In the genomic region with DNA sequence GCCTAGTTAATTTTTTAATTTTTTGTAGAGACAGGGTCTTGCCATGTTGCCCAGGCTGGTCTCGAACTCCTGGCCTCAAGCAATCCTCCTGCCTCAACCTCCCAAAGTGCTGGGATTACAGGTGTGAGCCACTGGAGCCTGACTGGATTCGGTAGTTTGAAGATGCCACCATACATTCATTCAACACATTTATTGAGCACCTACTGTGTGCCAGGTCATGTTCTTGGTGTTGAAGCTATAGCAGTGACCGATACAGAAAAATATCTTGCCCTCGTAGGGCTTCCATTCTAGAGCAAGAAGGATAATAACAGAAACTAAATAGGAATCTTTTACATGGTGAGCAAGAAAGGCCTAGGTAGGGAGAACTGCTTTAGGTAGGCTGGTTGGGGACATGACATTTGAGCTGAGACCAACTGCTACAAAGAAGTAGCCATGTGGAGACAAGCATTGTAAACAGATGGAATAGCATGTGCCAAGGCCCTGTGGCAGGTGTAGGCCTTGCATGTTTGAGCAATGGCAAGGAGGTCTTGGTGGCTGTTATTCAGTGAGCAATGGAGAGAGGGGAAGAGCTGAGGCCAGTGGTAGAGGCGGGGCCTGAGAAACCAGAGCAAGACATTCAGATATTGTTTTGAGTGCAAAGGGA, we compare ENCODE assay signal across 24 cellular contexts. TPM values are rescaled to one million over a fixed set of nuclear protein-coding genes. Genes with fewer than 3 reads are reported as not detected.
DNase-seq lines count a peak whose midpoint lies in the region; ATAC-seq and TF ChIP-seq lines count a peak whose summit lies in the region.
"Had no signal": no experiment of that assay in that cellular context is flagged by ENCODE, and none has a peak within 500 bp of the region (broad histone marks: within the 10 kb centered on the region; RNA-seq: fewer than 3 reads in every experiment).

No MANE protein-coding gene starts in this region.

- peak overlapping the region in 3 of 4 donors; percentile 0 to 41 (median 6) for H3K4me3 Mint-ChIP-seq in CD4-positive, CD25-positive, alpha-beta regulatory T cell
- H3K4me3 Mint-ChIP-seq in HFFc6, result 0 out of 2 replicates have a peak overlapping the region, but pooled peaks have one; percentile 0
- peak overlapping the region in 4 of 5 experiments; percentile 43 to 81 (median 70) for H3K4me3 Mint-ChIP-seq in brain
- peak overlapping the region in 9 of 10 donors; percentile 26 to 83 (median 59) for H3K4me3 Mint-ChIP-seq in naive thymus-derived CD8-positive, alpha-beta T cell

- no peaks in the 10 kb centered on the region for H3K9me3 ChIP-seq in CD4-positive, CD25-positive, alpha-beta regulatory T cell (ENCODE audit: control insufficient read depth in 2 of 2, low read length in 2 of 2)
- H3K9me3 ChIP-seq in ascending aorta, result no peaks in the 10 kb centered on the region
- H3K9me3 ChIP-seq: Peyer's patch, SJCRH30 had no signal

- no peak for ATAC-seq in CD4-positive, CD25-positive, alpha-beta regulatory T cell (ENCODE audit: low read depth in 2 of 2)
- ATAC-seq in naive thymus-derived CD8-positive, alpha-beta T cell, result no peak
- ATAC-seq in HG02981 (IDR thresholded peaks at IDR 0.05; ENCODE audit: unreplicated experiment) (no peak), GM18517 (IDR thresholded peaks at IDR 0.05; ENCODE audit: unreplicated experiment) (no peak)
- ATAC-seq: esophagus mucosa, left ventricle myocardium superior had no signal

- no peak for DNase-seq in CD4-positive, CD25-positive, alpha-beta regulatory T cell
- no peak for DNase-seq in HFFc6
- DNase-seq in naive thymus-derived CD8-positive, alpha-beta T cell, result no peak
- DNase-seq in Kasumi-1 (lab: John Stamatoyannopoulos, UW), result no peak
- DNase-seq in ascending aorta (ENCODE audit: low spot score in 2 of 2), result no peak
- DNase-seq: activated CD4-positive, alpha-beta T cell treated with anti-CD3 and anti-CD28 coated beads, Interleukin-2, amount 50 U/mL, for 4 hours; activated naive CD4-positive, alpha-beta T cell; DMS153; effector CD4-positive, alpha-beta T cell; foreskin melanocyte; left ventricle myocardium superior; NCI-H1417 treated with DMSO at 0.1 percent for 48 hours; NCI-H524; NK-92 treated with Interleukin-12 subunit alpha and Interleukin-12 subunit beta, amount 100 ng/mL, for 24 hours; Peyer's patch; SJCRH30; stimulated activated CD4-positive, alpha-beta T cell treated with anti-CD3 and anti-CD28 coated beads, Interleukin-2, amount 100 ng/mL, for 48 hours; stimulated activated naive CD4-positive, alpha-beta T cell had no signal

- peaks cover 0 to 14% (median 4%) of the 10 kb centered on the region in 4 donors for H3K4me1 Mint-ChIP-seq in CD4-positive, CD25-positive, alpha-beta regulatory T cell
- H3K4me1 Mint-ChIP-seq in HFFc6 (ENCODE audit: low read depth) (peaks cover 2% of the 10 kb centered on the region), brain (peaks cover 38% of the 10 kb centered on the region)
- peaks cover 6 to 16% (median 11%) of the 10 kb centered on the region in 4 donors for H3K4me1 Mint-ChIP-seq in naive thymus-derived CD8-positive, alpha-beta T cell

- peaks cover 9% of the 10 kb centered on the region for H3K27me3 ChIP-seq in CD4-positive, CD25-positive, alpha-beta regulatory T cell (ENCODE audit: control insufficient read depth, insufficient read depth, low read length)
- no peaks in the 10 kb centered on the region for H3K27me3 ChIP-seq in ascending aorta
- H3K27me3 ChIP-seq: hepatocyte, Peyer's patch, SJCRH30 had no signal

- no peak overlapping the region for H3K4me3 ChIP-seq in CD4-positive, CD25-positive, alpha-beta regulatory T cell (ENCODE audit: low read depth, low read length)
- H3K4me3 ChIP-seq in ascending aorta, result no peak overlapping the region
- H3K4me3 ChIP-seq: hepatocyte, Peyer's patch, SJCRH30 had no signal

- POLR2A ChIA-PET in naive thymus-derived CD8-positive, alpha-beta T cell (lab: Charles Lee), result no interaction called here

- peaks cover 0 to 5% (median 0%) of the 10 kb centered on the region in 7 donors for H3K9me3 Mint-ChIP-seq in CD4-positive, CD25-positive, alpha-beta regulatory T cell
- H3K9me3 Mint-ChIP-seq in HFFc6 (no peaks in the 10 kb centered on the region), brain (peaks cover 0 to 9% (median 0%) of the 10 kb centered on the region in 5 experiments)
- no peaks in the 10 kb centered on the region for H3K9me3 Mint-ChIP-seq in naive thymus-derived CD8-positive, alpha-beta T cell

- TF ChIP-seq CTCF in HFFc6 (IDR thresholded peaks at IDR 0.05), result no peak
- TF ChIP-seq CTCF in brain (conservative IDR thresholded peaks at IDR 0.05), result no peak
- no peak for TF ChIP-seq CTCF in ascending aorta (IDR thresholded peaks at IDR 0.05)

- no peak overlapping the region for H3K27ac Mint-ChIP-seq in CD4-positive, CD25-positive, alpha-beta regulatory T cell
- H3K27ac Mint-ChIP-seq in HFFc6 (no peak overlapping the region), brain (peak overlapping the region in 1 of 5 experiments; percentile 16)
- H3K27ac Mint-ChIP-seq in naive thymus-derived CD8-positive, alpha-beta T cell, result peak overlapping the region in 1 of 10 donors; percentile 13
- H3K27ac Mint-ChIP-seq: CD14-positive monocyte had no signal

- intact Hi-C loops in ascending aorta (cut with DNase I), result no loop called here

- H3K36me3 ChIP-seq in CD4-positive, CD25-positive, alpha-beta regulatory T cell (ENCODE audit: control insufficient read depth, insufficient read depth, low read length), result no peaks in the 10 kb centered on the region
- no peaks in the 10 kb centered on the region for H3K36me3 ChIP-seq in ascending aorta
- H3K36me3 ChIP-seq: Peyer's patch, SJCRH30 had no signal

- H3K27me3 Mint-ChIP-seq in CD4-positive, CD25-positive, alpha-beta regulatory T cell, result peaks cover 31% of the 10 kb centered on the region
- H3K27me3 Mint-ChIP-seq in HFFc6 (ENCODE audit: insufficient read depth) (peaks cover 4% of the 10 kb centered on the region), brain (peaks cover 30% of the 10 kb centered on the region)
- H3K27me3 Mint-ChIP-seq in naive thymus-derived CD8-positive, alpha-beta T cell, result peaks cover 11 to 44% (median 24%) of the 10 kb centered on the region in 5 donors

- H3K27ac ChIP-seq in CD4-positive, CD25-positive, alpha-beta regulatory T cell (ENCODE audit: insufficient read depth, low read length, poor library complexity, severe bottlenecking), result no peak overlapping the region
- H3K27ac ChIP-seq in ascending aorta, result no peak overlapping the region
- H3K27ac ChIP-seq: hepatocyte, Peyer's patch, SJCRH30 had no signal

- peaks cover 6% of the 10 kb centered on the region for H3K4me1 ChIP-seq in CD4-positive, CD25-positive, alpha-beta regulatory T cell (ENCODE audit: control insufficient read depth, insufficient read depth, low read length, poor library complexity, severe bottlenecking)
- H3K4me1 ChIP-seq in ascending aorta, result peaks cover 3 to 8% of the 10 kb centered on the region in 2 donors

- peaks cover 3% of the 10 kb centered on the region for H3K36me3 Mint-ChIP-seq in CD4-positive, CD25-positive, alpha-beta regulatory T cell
- H3K36me3 Mint-ChIP-seq in HFFc6 (ENCODE audit: low read depth) (no peaks in the 10 kb centered on the region), brain (no peaks in the 10 kb centered on the region)
- no peaks in the 10 kb centered on the region for H3K36me3 Mint-ChIP-seq in naive thymus-derived CD8-positive, alpha-beta T cell

RNA-seq across cellular contexts. Expression of gene MYRF, which starts 1.7 kb away (rescaled TPM):
- 0.30 TPM for total RNA-seq in CD4-positive, CD25-positive, alpha-beta regulatory T cell
- under 1 TPM in 2 of 4 donors, not detected in 2; 0.20 to 0.74 TPM for polyA plus RNA-seq in CD4-positive, CD25-positive, alpha-beta regulatory T cell
- total RNA-seq in HFFc6 (2021; fragmentation: NEBNext Ultra II Directional; extraction: Animal tissue kit (Norgen Biotek cat#: 25700)), result under 1 TPM; 0.24 to 0.67 (median 0.53) TPM
- polyA plus RNA-seq in brain (ENCODE audit: insufficient read depth, low read depth, low replicate concordance), result 70.8 TPM
- total RNA-seq in naive thymus-derived CD8-positive, alpha-beta T cell, result under 1 TPM; 0.47 to 0.68 TPM
- polyA plus RNA-seq in naive thymus-derived CD8-positive, alpha-beta T cell, result under 1 TPM in 2 of 3 donors, not detected in 1; 0.26 to 0.52 TPM
- total RNA-seq in ascending aorta, result not detected

RNA-seq across cellular contexts. Expression of gene TMEM258, which starts 41.6 kb away (rescaled TPM):
- total RNA-seq in CD4-positive, CD25-positive, alpha-beta regulatory T cell, result 71.7 TPM
- polyA plus RNA-seq in CD4-positive, CD25-positive, alpha-beta regulatory T cell, result 100 to 1,000 TPM; 207 to 283 (median 238) TPM
- 100 to 1,000 TPM; 134 to 173 (median 145) TPM for total RNA-seq in HFFc6 (2021; fragmentation: NEBNext Ultra II Directional; extraction: Animal tissue kit (Norgen Biotek cat#: 25700))
- 370 TPM for polyA plus RNA-seq in brain (ENCODE audit: insufficient read depth, low read depth, low replicate concordance)
- 10 to 100 TPM; 84.4 to 87.7 TPM for total RNA-seq in naive thymus-derived CD8-positive, alpha-beta T cell
- 100 to 1,000 TPM; 205 to 256 (median 225) TPM for polyA plus RNA-seq in naive thymus-derived CD8-positive, alpha-beta T cell
- 26.4 TPM for total RNA-seq in ascending aorta

RNA-seq across cellular contexts. Expression of gene FEN1, which starts 42.0 kb away (rescaled TPM):
- 13.2 TPM for total RNA-seq in CD4-positive, CD25-positive, alpha-beta regulatory T cell
- polyA plus RNA-seq in CD4-positive, CD25-positive, alpha-beta regulatory T cell, result 10 to 100 TPM; 19.4 to 24.5 (median 22.2) TPM
- 10 to 100 TPM; 25.6 to 45.6 (median 37.4) TPM for total RNA-seq in HFFc6 (2021; fragmentation: NEBNext Ultra II Directional; extraction: Animal tissue kit (Norgen Biotek cat#: 25700))
- polyA plus RNA-seq in brain (ENCODE audit: insufficient read depth, low read depth, low replicate concordance), result 74.9 TPM
- 1 to 10 TPM; 8.3 to 8.6 TPM for total RNA-seq in naive thymus-derived CD8-positive, alpha-beta T cell
- 10 to 100 TPM in 2 of 3 donors, 1 to 10 TPM in 1; 10.0 to 13.1 (median 10.2) TPM for polyA plus RNA-seq in naive thymus-derived CD8-positive, alpha-beta T cell
- 1.5 TPM for total RNA-seq in ascending aorta

Comparison
In these comparisons a context has a peak if more than half of its experiments do, and no peak if none do; other contexts are left out.
1. H3K4me3 Mint-ChIP-seq: peak in every context shown above with its lines; median percentile 70 in brain; 59 in naive thymus-derived CD8-positive, alpha-beta T cell; 6 in CD4-positive, CD25-positive, alpha-beta regulatory T cell; 0 in HFFc6.